Comparison of ENCODE assay signal across 15 cellular contexts in the genomic region with DNA sequence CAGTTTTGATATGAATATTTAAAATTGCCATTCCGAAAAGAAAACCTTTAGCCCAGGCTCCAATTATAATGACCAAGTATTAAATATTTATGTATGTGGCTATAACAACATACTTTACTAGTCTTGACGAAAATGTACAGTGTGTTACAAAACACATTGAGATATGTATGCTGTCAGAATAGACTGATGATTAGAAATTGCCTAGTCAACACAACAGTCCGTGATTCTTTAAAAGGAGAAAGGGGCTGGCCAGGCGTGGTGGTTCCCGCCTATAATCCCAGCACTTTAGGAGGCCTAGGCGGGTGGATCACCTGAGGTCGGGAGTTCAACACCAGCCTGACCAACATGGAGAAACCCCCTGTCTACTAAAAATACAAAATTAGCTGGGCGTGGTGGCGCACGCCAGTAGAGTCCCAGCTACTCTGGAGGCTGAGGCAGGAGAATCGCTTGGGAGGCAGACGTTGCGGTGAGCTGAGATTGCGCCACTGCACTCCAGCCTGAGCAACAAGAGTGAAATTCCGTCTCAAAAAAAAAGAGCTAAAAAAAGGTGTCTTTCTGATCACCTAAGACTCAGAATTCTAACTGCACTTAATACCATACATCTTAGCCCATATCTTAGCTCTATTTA. TPM values are rescaled to one million over a fixed set of nuclear protein-coding genes. Genes with fewer than 3 reads are reported as not detected.
DNase-seq lines count a peak whose midpoint lies in the region; ATAC-seq and TF ChIP-seq lines count a peak whose summit lies in the region.
"Had no signal": no experiment of that assay in that cellular context is flagged by ENCODE, and none has a peak within 500 bp of the region (broad histone marks: within the 10 kb centered on the region; RNA-seq: fewer than 3 reads in every experiment).

No MANE protein-coding gene starts in this region.

- intact Hi-C loops in sigmoid colon (cut with DNase I): loop anchor here (10.0 kb wide), 1 partner anchor 345 kb away; no protein-coding TSS in a partner anchor

- H3K4me1 Mint-ChIP-seq in activated T-cell treated with anti-CD3 and anti-CD28 coated beads, Interleukin-2, amount 50 U/mL, for 72 hours (ENCODE audit: low read depth): peaks cover 53% of the 10 kb centered on the region
- H3K4me1 Mint-ChIP-seq in activated CD4-positive, alpha-beta memory T cell treated with anti-CD3 and anti-CD28 coated beads, Interleukin-2, amount 10 ng/mL, durations not matched to agents 7 days and 5 days: peaks cover 50% of the 10 kb centered on the region
- H3K4me1 Mint-ChIP-seq in nephron: peaks cover 10% of the 10 kb centered on the region

- no peak for TF ChIP-seq CTCF in HFF-Myc (IDR thresholded peaks at IDR 0.05; ENCODE audit: low read depth, low read length, missing control alignments)
- TF ChIP-seq CTCF in nephron (IDR thresholded peaks at IDR 0.05; ENCODE audit: unreplicated experiment in 3 of 3): no peak
- no peak for TF ChIP-seq CTCF in sigmoid colon (IDR thresholded peaks at IDR 0.05)
- TF ChIP-seq CTCF in right atrium auricular region (IDR thresholded peaks at IDR 0.05): no peak

- ATAC-seq in activated T-cell treated with anti-CD3 and anti-CD28 coated beads, Interleukin-2, amount 50 U/mL, for 72 hours (replicated peaks in 1 of 2): no peak
- no peak for ATAC-seq in HG03175 (IDR thresholded peaks at IDR 0.05; ENCODE audit: unreplicated experiment)
- ATAC-seq: stimulated activated memory B cell treated with anti-CD40 and anti-IgM and Interleukin-4, amounts not matched to agents 10 μg/mL and 1 μg/mL and 100 μg/mL, for 72 hours had no signal

- peak overlapping the region; percentile 91 to 92 for H3K4me3 Mint-ChIP-seq in activated T-cell treated with anti-CD3 and anti-CD28 coated beads, Interleukin-2, amount 50 U/mL, for 72 hours
- H3K4me3 Mint-ChIP-seq in activated CD4-positive, alpha-beta memory T cell treated with anti-CD3 and anti-CD28 coated beads, Interleukin-2, amount 10 ng/mL, durations not matched to agents 7 days and 5 days: peak overlapping the region; percentile 95
- peak overlapping the region in 2 of 3 experiments; percentile 34 to 66 for H3K4me3 Mint-ChIP-seq in nephron

- no peaks in the 10 kb centered on the region for H3K9me3 ChIP-seq in sigmoid colon
- no peaks in the 10 kb centered on the region for H3K9me3 ChIP-seq in right atrium auricular region
- H3K9me3 ChIP-seq: left ventricle myocardium inferior had no signal

- H3K36me3 Mint-ChIP-seq in activated T-cell treated with anti-CD3 and anti-CD28 coated beads, Interleukin-2, amount 50 U/mL, for 72 hours (ENCODE audit: insufficient read depth in 2 of 2): peaks cover 2 to 3% of the 10 kb centered on the region in 2 donors
- H3K36me3 Mint-ChIP-seq in activated CD4-positive, alpha-beta memory T cell treated with anti-CD3 and anti-CD28 coated beads, Interleukin-2, amount 10 ng/mL, durations not matched to agents 7 days and 5 days (ENCODE audit: low read depth): peaks cover 17% of the 10 kb centered on the region
- peaks cover 15% of the 10 kb centered on the region for H3K36me3 Mint-ChIP-seq in nephron (ENCODE audit: low read depth)

- no peaks in the 10 kb centered on the region for H3K27me3 Mint-ChIP-seq in activated T-cell treated with anti-CD3 and anti-CD28 coated beads, Interleukin-2, amount 50 U/mL, for 72 hours (ENCODE audit: low read depth)
- H3K27me3 Mint-ChIP-seq in activated CD4-positive, alpha-beta memory T cell treated with anti-CD3 and anti-CD28 coated beads, Interleukin-2, amount 10 ng/mL, durations not matched to agents 7 days and 5 days: no peaks in the 10 kb centered on the region
- no peaks in the 10 kb centered on the region for H3K27me3 Mint-ChIP-seq in nephron (ENCODE audit: low read depth)
- H3K27me3 Mint-ChIP-seq: stimulated activated memory B cell treated with anti-CD40 and anti-IgM and Interleukin-4, amounts not matched to agents 10 μg/mL and 1 μg/mL and 100 μg/mL, for 72 hours had no signal

- H3K27ac Mint-ChIP-seq in activated T-cell treated with anti-CD3 and anti-CD28 coated beads, Interleukin-2, amount 50 U/mL, for 72 hours: peak overlapping the region; percentile 94
- H3K27ac Mint-ChIP-seq in activated CD4-positive, alpha-beta memory T cell treated with anti-CD3 and anti-CD28 coated beads, Interleukin-2, amount 10 ng/mL, durations not matched to agents 7 days and 5 days: no peak overlapping the region
- H3K27ac Mint-ChIP-seq in nephron: no peak overlapping the region

- H3K36me3 ChIP-seq in sigmoid colon: no peaks in the 10 kb centered on the region
- no peaks in the 10 kb centered on the region for H3K36me3 ChIP-seq in right atrium auricular region
- H3K36me3 ChIP-seq: left ventricle myocardium inferior had no signal

- DNase-seq in activated T-cell treated with anti-CD3 and anti-CD28 coated beads, Interleukin-2, amount 50 U/mL, for 72 hours: no peak
- DNase-seq in activated T-cell treated with anti-CD3 and anti-CD28 coated beads, Interleukin-2, amount 50 U/mL, for 48 hours: no peak
- DNase-seq in HFF-Myc (ENCODE audit: extremely low read depth, low read depth) (no peak), sigmoid colon (no peak), right atrium auricular region (ENCODE audit: low spot score) (no peak)
- no peak for DNase-seq in activated CD4-positive, alpha-beta memory T cell treated with anti-CD3 and anti-CD28 coated beads, Interleukin-2, amount 10 ng/mL, durations not matched to agents 7 days and 5 days
- DNase-seq: caudate nucleus; effector CD8-positive, alpha-beta T cell; left ventricle myocardium inferior; NCI-H1694 treated with DMSO at 0.1 percent for 48 hours; NCI-H524 had no signal

- WGBS in sigmoid colon, 2 donors: 92 to 93% methylated on average over 15 of the region's 15 CpGs

- H3K4me3 ChIP-seq in HFF-Myc (replicated peaks; ENCODE audit: low read depth, low read length) (peak overlapping the region; percentile 89), sigmoid colon (no peak overlapping the region), right atrium auricular region (no peak overlapping the region)
- H3K4me3 ChIP-seq: left ventricle myocardium inferior, smooth muscle cell had no signal

- POLR2A ChIA-PET in activated CD4-positive, alpha-beta memory T cell treated with anti-CD3 and anti-CD28 coated beads, Interleukin-2, amount 10 ng/mL, durations not matched to agents 7 days and 5 days (lab: Charles Lee): interaction anchor here (1.1 to 4.0 kb wide), 4 partner anchors 11 to 201 kb away, joined by 3 to 163 read pairs (median 24); a partner anchor contains a TSS

- TF ChIP-seq POLR2A in sigmoid colon (IDR thresholded peaks at IDR 0.05): no peak

- H3K27me3 ChIP-seq in sigmoid colon (no peaks in the 10 kb centered on the region), right atrium auricular region (no peaks in the 10 kb centered on the region)

- H3K9me3 Mint-ChIP-seq in activated T-cell treated with anti-CD3 and anti-CD28 coated beads, Interleukin-2, amount 50 U/mL, for 72 hours: no peaks in the 10 kb centered on the region
- H3K9me3 Mint-ChIP-seq in activated CD4-positive, alpha-beta memory T cell treated with anti-CD3 and anti-CD28 coated beads, Interleukin-2, amount 10 ng/mL, durations not matched to agents 7 days and 5 days: no peaks in the 10 kb centered on the region
- H3K9me3 Mint-ChIP-seq in nephron: no peaks in the 10 kb centered on the region
- H3K9me3 Mint-ChIP-seq: stimulated activated memory B cell treated with anti-CD40 and anti-IgM and Interleukin-4, amounts not matched to agents 10 μg/mL and 1 μg/mL and 100 μg/mL, for 72 hours had no signal

- CTCF ChIA-PET in activated CD4-positive, alpha-beta memory T cell treated with anti-CD3 and anti-CD28 coated beads, Interleukin-2, amount 10 ng/mL, durations not matched to agents 7 days and 5 days (lab: Charles Lee): interaction anchor here (1.2 to 4.4 kb wide), 2 partner anchors 13 to 17 kb away, joined by 4 to 24 read pairs; a partner anchor contains a TSS

- TF ChIP-seq EP300 in sigmoid colon (IDR thresholded peaks at IDR 0.05): no peak

- H3K27ac ChIP-seq in sigmoid colon (no peak overlapping the region), right atrium auricular region (no peak overlapping the region)
- H3K27ac ChIP-seq: left ventricle myocardium inferior had no signal

- peaks cover 0 to 18% (median 11%) of the 10 kb centered on the region in 4 donors for H3K4me1 ChIP-seq in sigmoid colon
- H3K4me1 ChIP-seq in right atrium auricular region: peaks cover 0 to 12% of the 10 kb centered on the region in 2 donors

RNA-seq across cellular contexts. Expression of a gene that starts 1.8 kb away (rescaled TPM):
- 10 to 100 TPM in 1 of 2 donors, 1 to 10 TPM in 1; 9.4 to 12.5 TPM for total RNA-seq in activated T-cell treated with anti-CD3 and anti-CD28 coated beads, Interleukin-2, amount 50 U/mL, for 72 hours
- 10 to 100 TPM in 1 of 2 experiments, 1 to 10 TPM in 1; 9.1 to 10.3 TPM for total RNA-seq in activated CD4-positive, alpha-beta memory T cell treated with anti-CD3 and anti-CD28 coated beads, Interleukin-2, amount 10 ng/mL, durations not matched to agents 7 days and 5 days
- total RNA-seq in sigmoid colon (1 to 10 TPM in 3 of 4 donors, under 1 TPM in 1; 0.68 to 3.8 (median 2.4) TPM), right atrium auricular region (1 to 10 TPM; 3.3 to 4.3 TPM)
- 1 to 10 TPM; 1.8 to 8.1 (median 7.5) TPM for polyA plus RNA-seq in sigmoid colon

RNA-seq across cellular contexts. Expression of a gene that starts 17.3 kb away (rescaled TPM):
- total RNA-seq in activated T-cell treated with anti-CD3 and anti-CD28 coated beads, Interleukin-2, amount 50 U/mL, for 72 hours: 10 to 100 TPM; 29.6 to 31.7 TPM
- total RNA-seq in activated CD4-positive, alpha-beta memory T cell treated with anti-CD3 and anti-CD28 coated beads, Interleukin-2, amount 10 ng/mL, durations not matched to agents 7 days and 5 days: 10 to 100 TPM; 27.6 to 29.5 TPM
- total RNA-seq in sigmoid colon: 10 to 100 TPM; 14.4 to 25.7 (median 18.1) TPM
- 1 to 10 TPM; 2.8 to 6.6 (median 4.2) TPM for polyA plus RNA-seq in sigmoid colon
- 10 to 100 TPM in 1 of 2 donors, 1 to 10 TPM in 1; 9.2 to 11.4 TPM for total RNA-seq in right atrium auricular region

RNA-seq across cellular contexts. Expression of a gene that starts 17.4 kb away (rescaled TPM):
- total RNA-seq in activated T-cell treated with anti-CD3 and anti-CD28 coated beads, Interleukin-2, amount 50 U/mL, for 72 hours: 10 to 100 TPM; 24.4 to 31.4 TPM
- total RNA-seq in activated CD4-positive, alpha-beta memory T cell treated with anti-CD3 and anti-CD28 coated beads, Interleukin-2, amount 10 ng/mL, durations not matched to agents 7 days and 5 days: 10 to 100 TPM; 32.6 to 33.3 TPM
- total RNA-seq in sigmoid colon (10 to 100 TPM; 23.5 to 69.2 (median 42.2) TPM), right atrium auricular region (10 to 100 TPM; 41.2 to 55.7 TPM)
- 10 to 100 TPM; 23.4 to 35.4 (median 34.4) TPM for polyA plus RNA-seq in sigmoid colon
